8 cellular contexts compared by ENCODE assay signal in the genomic region with DNA sequence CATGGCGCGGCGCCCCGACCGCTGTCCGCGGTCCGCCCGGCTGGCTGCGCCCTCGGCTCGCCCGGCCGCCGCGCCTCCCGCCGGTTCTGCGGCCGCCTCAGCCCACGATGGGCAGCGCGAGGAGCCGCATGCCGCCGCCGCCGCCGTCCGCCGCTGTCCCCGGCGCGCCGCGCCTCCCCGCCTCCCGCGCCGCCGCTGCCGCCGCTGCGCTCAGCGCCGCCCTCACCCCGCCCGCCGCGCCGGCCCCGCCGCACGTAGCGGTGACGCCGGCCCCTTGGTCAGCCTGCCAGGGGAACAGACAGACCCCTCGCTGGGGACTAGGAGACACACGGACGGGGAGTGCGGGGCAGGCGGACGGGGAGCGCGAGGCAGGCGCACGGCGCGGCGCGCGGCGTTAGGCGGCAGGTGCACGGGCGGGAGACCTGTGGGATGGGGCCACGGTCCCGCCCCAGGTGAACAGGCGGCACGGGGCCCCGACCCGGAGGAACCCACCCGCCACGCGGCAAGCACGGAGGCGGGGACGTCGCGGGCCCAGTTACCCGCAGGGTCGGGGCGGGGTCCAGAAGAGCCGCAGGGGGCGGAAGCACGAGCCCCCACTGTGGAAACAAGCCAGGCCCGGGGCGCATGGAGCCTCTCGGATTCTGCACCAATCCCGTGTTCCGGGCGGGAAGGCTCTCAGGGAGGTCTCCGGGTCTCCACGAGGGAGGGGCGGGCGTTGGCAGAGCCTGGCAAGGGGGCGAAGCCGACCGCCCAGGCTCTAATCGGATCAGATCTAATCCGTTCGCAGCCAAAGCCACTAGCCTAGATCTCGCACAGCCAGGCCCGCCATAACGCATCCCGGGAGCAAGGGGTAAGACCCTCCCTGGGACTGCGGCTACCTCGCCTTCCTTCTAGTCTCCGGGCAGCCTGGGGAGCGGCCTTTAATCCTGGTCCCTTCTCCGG. TPM values are rescaled to one million over a fixed set of nuclear protein-coding genes. Genes with fewer than 3 reads are reported as not detected.
DNase-seq lines count a peak whose midpoint lies in the region; ATAC-seq and TF ChIP-seq lines count a peak whose summit lies in the region.

Gene CSPG5 (minus strand): TSS at position 175 of the 942 bp plus-strand sequence. CDS start 172 bp downstream, at position 3.

- H3K4me3 Mint-ChIP-seq in activated CD4-positive, alpha-beta T cell treated with anti-CD3 and anti-CD28 coated beads for 36 hours = peak within 1 kb of the TSS; percentile 52
- peak within 1 kb of the TSS; percentile 42 for H3K4me3 Mint-ChIP-seq in T-helper 1 cell treated with Interleukin-12 subunit alpha and Interleukin-12 subunit beta and Interleukin-4 antibody, amounts not matched to agents 30 μg/mL and 1 μg/mL, for 36 hours

- intact Hi-C loops in activated CD4-positive, alpha-beta T cell treated with anti-CD3 and anti-CD28 coated beads for 36 hours (cut with DNase I, micrococcal nuclease) = loop anchor here in 1 of 2 experiments (1.0 to 2.0 kb wide), 6 partner anchors 56 to 978 kb away; partner anchors contain the start of genes ELP6, PFKFB4, SCAP and SMARCC1
- intact Hi-C loops in left colon (cut with DNase I, micrococcal nuclease) = no loop called here

- POLR2A ChIA-PET in activated CD4-positive, alpha-beta T cell treated with anti-CD3 and anti-CD28 coated beads for 36 hours (lab: Charles Lee) = no interaction called here

- no peak within 1 kb of the TSS for H3K27ac Mint-ChIP-seq in activated CD4-positive, alpha-beta T cell treated with anti-CD3 and anti-CD28 coated beads for 36 hours
- no peak within 1 kb of the TSS for H3K27ac Mint-ChIP-seq in T-helper 1 cell treated with Interleukin-12 subunit alpha and Interleukin-12 subunit beta and Interleukin-4 antibody, amounts not matched to agents 30 μg/mL and 1 μg/mL, for 36 hours

- DNase-seq in activated CD4-positive, alpha-beta T cell treated with anti-CD3 and anti-CD28 coated beads for 36 hours = peak; percentile 46
- no peak for DNase-seq in activated CD4-positive, alpha-beta T cell treated with anti-CD3 and anti-CD28 coated beads for 1 hour
- DNase-seq in cardiac fibroblast (ENCODE audit: low read depth in 2 of 2) = no peak
- peak in 1 of 2 donors; percentile 22 for DNase-seq in left colon
- DNase-seq in stimulated activated CD8-positive, alpha-beta memory T cell treated with anti-CD3 and anti-CD28 coated beads, Interleukin-12 subunit alpha, Interleukin-12 subunit beta, amount 100 ng/mL, for 4 hours (ENCODE audit: low read depth) = peak; percentile 1
- no peak for DNase-seq in NCI-H2107 (lab: John Stamatoyannopoulos, UW)
- DNase-seq in amniotic stem cell (lab: John Stamatoyannopoulos, UW) = no peak

- H3K36me3 Mint-ChIP-seq in activated CD4-positive, alpha-beta T cell treated with anti-CD3 and anti-CD28 coated beads for 36 hours (ENCODE audit: low read depth) = no peaks in the 10 kb centered on the region
- no peaks in the 10 kb centered on the region for H3K36me3 Mint-ChIP-seq in T-helper 1 cell treated with Interleukin-12 subunit alpha and Interleukin-12 subunit beta and Interleukin-4 antibody, amounts not matched to agents 30 μg/mL and 1 μg/mL, for 36 hours (ENCODE audit: low read depth)

- peaks cover 16% of the 10 kb centered on the region for H3K27me3 Mint-ChIP-seq in activated CD4-positive, alpha-beta T cell treated with anti-CD3 and anti-CD28 coated beads for 36 hours
- H3K27me3 Mint-ChIP-seq in T-helper 1 cell treated with Interleukin-12 subunit alpha and Interleukin-12 subunit beta and Interleukin-4 antibody, amounts not matched to agents 30 μg/mL and 1 μg/mL, for 36 hours (ENCODE audit: low read depth) = peaks cover 39% of the 10 kb centered on the region

- H3K9me3 Mint-ChIP-seq in activated CD4-positive, alpha-beta T cell treated with anti-CD3 and anti-CD28 coated beads for 36 hours (ENCODE audit: low read depth) = no peaks in the 10 kb centered on the region
- no peaks in the 10 kb centered on the region for H3K9me3 Mint-ChIP-seq in T-helper 1 cell treated with Interleukin-12 subunit alpha and Interleukin-12 subunit beta and Interleukin-4 antibody, amounts not matched to agents 30 μg/mL and 1 μg/mL, for 36 hours

- CTCF ChIA-PET in activated CD4-positive, alpha-beta T cell treated with anti-CD3 and anti-CD28 coated beads for 36 hours (lab: Charles Lee) = interaction anchor here (1.3 kb wide), 1 partner anchor 9 kb away, joined by 5 read pairs; no protein-coding TSS in a partner anchor

- no peaks in the 10 kb centered on the region for H3K4me1 Mint-ChIP-seq in activated CD4-positive, alpha-beta T cell treated with anti-CD3 and anti-CD28 coated beads for 36 hours
- H3K4me1 Mint-ChIP-seq in T-helper 1 cell treated with Interleukin-12 subunit alpha and Interleukin-12 subunit beta and Interleukin-4 antibody, amounts not matched to agents 30 μg/mL and 1 μg/mL, for 36 hours (ENCODE audit: low read depth) = no peaks in the 10 kb centered on the region

- TF ChIP-seq CTCF in cardiac fibroblast (IDR thresholded peaks at IDR 0.05; ENCODE audit: low read depth, low read length) = no peak

- peak; percentile 58 for ATAC-seq in activated CD4-positive, alpha-beta T cell treated with anti-CD3 and anti-CD28 coated beads for 36 hours
- peak; percentile 64 for ATAC-seq in left colon

- H3K4me3 ChIP-seq in cardiac fibroblast (replicated peaks in 1 of 2; ENCODE audit: low read depth in 2 of 2, low read length in 2 of 2) = peak within 1 kb of the TSS; percentile 34 to 51

RNA-seq across cellular contexts. Expression of gene CSPG5, which starts in this region (rescaled TPM):
- under 1 TPM; 0.78 to 0.97 TPM for total RNA-seq in activated CD4-positive, alpha-beta T cell treated with anti-CD3 and anti-CD28 coated beads for 36 hours
- under 1 TPM; 0.46 to 0.47 TPM for total RNA-seq in left colon

Comparison
In these comparisons a context has a peak if more than half of its experiments do, and no peak if none do; other contexts are left out.
1. Peak in DNase-seq and ATAC-seq in activated CD4-positive, alpha-beta T cell treated with anti-CD3 and anti-CD28 coated beads for 36 hours; RNA of the gene not detected or under 1 TPM.
2. Peak in ATAC-seq in left colon; RNA of the gene not detected or under 1 TPM.